Comparison of ENCODE assay signal across 8 cellular contexts in the genomic region with DNA sequence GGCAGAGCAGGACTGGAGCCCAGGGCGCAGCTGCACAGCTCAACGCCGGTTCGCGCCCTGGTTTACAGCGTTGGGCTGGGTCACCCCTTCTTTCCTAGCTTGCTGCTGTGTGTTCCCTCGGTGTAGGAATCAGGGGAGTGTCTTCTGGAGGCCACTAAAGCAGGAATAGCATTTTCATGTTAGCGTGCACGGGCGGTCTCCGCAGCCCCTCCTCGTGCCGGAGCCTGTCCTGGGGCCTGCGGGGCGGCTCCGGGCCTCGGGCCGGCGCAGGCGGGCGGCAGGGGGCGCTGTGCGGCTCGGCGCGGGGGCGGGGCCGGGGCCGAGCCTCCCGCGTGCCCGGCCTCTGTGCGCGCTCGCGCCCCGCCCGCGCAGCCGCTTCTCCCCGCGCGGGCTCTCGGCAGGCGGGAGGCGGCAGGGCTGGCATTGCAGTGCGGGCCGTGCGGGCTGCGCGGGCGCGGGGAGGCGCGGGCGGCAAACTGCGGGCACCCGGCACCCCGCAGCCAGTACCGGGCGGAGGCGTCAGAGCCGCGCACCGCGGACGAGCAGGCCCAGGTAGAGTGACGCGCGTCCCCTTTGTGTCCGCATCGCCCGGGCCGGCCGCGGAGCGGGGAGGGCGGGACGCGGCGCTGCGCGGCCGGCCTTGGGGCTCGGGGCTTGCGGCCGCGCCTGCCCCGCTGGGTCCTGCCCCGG. TPM values are rescaled to one million over a fixed set of nuclear protein-coding genes. Genes with fewer than 3 reads are reported as not detected.
A peak's percentile ranks its signal among the peaks of the same experiment; 100 is the strongest.
DNase-seq lines count a peak whose midpoint lies in the region; ATAC-seq and TF ChIP-seq lines count a peak whose summit lies in the region.

Gene RNF144A, plus strand, starts transcription at position 342 of the 690 bp plus-strand sequence. CDS start 79,515 bp downstream, outside the sequence.

- H3K36me3 ChIP-seq in HUES48 (ENCODE audit: control insufficient read depth, insufficient read depth, low read length) (no peaks in the 10 kb centered on the region), SK-N-MC (ENCODE audit: insufficient read depth, low read length) (no peaks in the 10 kb centered on the region), cardiac muscle cell (no peaks in the 10 kb centered on the region), upper lobe of right lung (no peaks in the 10 kb centered on the region)

- no peak within 1 kb of the TSS for H3K27ac ChIP-seq in HUES48 (ENCODE audit: low read depth, low read length)
- no peak within 1 kb of the TSS for H3K27ac ChIP-seq in SK-N-MC
- no peak within 1 kb of the TSS for H3K27ac ChIP-seq in cardiac muscle cell
- peak within 1 kb of the TSS; percentile 24 for H3K27ac ChIP-seq in upper lobe of right lung

- H3K27ac Mint-ChIP-seq in Calu3 (ENCODE audit: unreplicated experiment): no peak within 1 kb of the TSS
- H3K27ac Mint-ChIP-seq in activated naive CD8-positive, alpha-beta T cell: peak within 1 kb of the TSS; percentile 77

- H3K4me1 Mint-ChIP-seq in Calu3 (ENCODE audit: low read depth, unreplicated experiment): peaks cover 53% of the 10 kb centered on the region
- peaks cover 79% of the 10 kb centered on the region for H3K4me1 Mint-ChIP-seq in activated naive CD8-positive, alpha-beta T cell (ENCODE audit: low read depth)

- H3K9me3 Mint-ChIP-seq in Calu3 (ENCODE audit: low read depth, unreplicated experiment): no peaks in the 10 kb centered on the region
- no peaks in the 10 kb centered on the region for H3K9me3 Mint-ChIP-seq in activated naive CD8-positive, alpha-beta T cell (ENCODE audit: low read depth)

- H3K4me3 ChIP-seq in HUES48 (ENCODE audit: low read depth, low read length) (peak within 1 kb of the TSS; percentile 67), SK-N-MC (peak within 1 kb of the TSS; percentile 86), cardiac muscle cell (peak within 1 kb of the TSS; percentile 80), upper lobe of right lung (peak within 1 kb of the TSS; percentile 62)

- peak; percentile 68 for ATAC-seq in GM21367 (IDR thresholded peaks at IDR 0.05; ENCODE audit: unreplicated experiment)
- peak; percentile 95 for ATAC-seq in upper lobe of right lung

- peaks cover 12% of the 10 kb centered on the region for H3K4me1 ChIP-seq in HUES48 (ENCODE audit: control insufficient read depth, insufficient read depth, low read length)
- peaks cover 9% of the 10 kb centered on the region for H3K4me1 ChIP-seq in cardiac muscle cell (ENCODE audit: low read depth)
- peaks cover 4% of the 10 kb centered on the region for H3K4me1 ChIP-seq in upper lobe of right lung

- H3K4me3 Mint-ChIP-seq in Calu3 (ENCODE audit: low read depth, unreplicated experiment): peak within 1 kb of the TSS; percentile 58
- H3K4me3 Mint-ChIP-seq in activated naive CD8-positive, alpha-beta T cell: peak within 1 kb of the TSS; percentile 86

- H3K9ac ChIP-seq in HUES48 (ENCODE audit: low read depth, low read length) (peak within 1 kb of the TSS; percentile 55; the same call in 1 of the 2 replicates), SK-N-MC (ENCODE audit: insufficient read length) (peak within 1 kb of the TSS; percentile 78)

- intact Hi-C loops in Calu3 (cut with micrococcal nuclease; ENCODE audit: unreplicated experiment) (no loop called here), upper lobe of right lung (cut with DNase I) (loop anchor here (10.0 kb wide), 1 partner anchor 108 kb away; no protein-coding TSS in a partner anchor)

- H3K9me3 ChIP-seq in HUES48 (ENCODE audit: control insufficient read depth, insufficient read depth, low read length) (no peaks in the 10 kb centered on the region), SK-N-MC (ENCODE audit: low read depth, low read length) (no peaks in the 10 kb centered on the region), cardiac muscle cell (ENCODE audit: low read depth) (no peaks in the 10 kb centered on the region), upper lobe of right lung (no peaks in the 10 kb centered on the region)

- H3K36me3 Mint-ChIP-seq in Calu3 (ENCODE audit: insufficient read depth, unreplicated experiment): peaks cover 20% of the 10 kb centered on the region
- H3K36me3 Mint-ChIP-seq in activated naive CD8-positive, alpha-beta T cell: peaks cover 3% of the 10 kb centered on the region

- H3K27me3 Mint-ChIP-seq in Calu3 (ENCODE audit: unreplicated experiment): no peaks in the 10 kb centered on the region
- H3K27me3 Mint-ChIP-seq in activated naive CD8-positive, alpha-beta T cell: no peaks in the 10 kb centered on the region

- CTCF ChIA-PET in Calu3 (lab: Charles Lee): interaction anchor here (0.7 to 1.5 kb wide), 3 partner anchors 10 to 128 kb away, joined by 3 to 5 read pairs (median 3); no protein-coding TSS in a partner anchor

- H3K27me3 ChIP-seq in HUES48 (ENCODE audit: control insufficient read depth, insufficient read depth, low read length) (peaks cover 14% of the 10 kb centered on the region), cardiac muscle cell (peaks cover 4% of the 10 kb centered on the region), upper lobe of right lung (no peaks in the 10 kb centered on the region)

- no TSS peak for BruUV-seq in Calu3 (replicated peaks; lab: Mats Ljungman, UMichigan)

- TF ChIP-seq CTCF in Calu3 (IDR thresholded peaks at IDR 0.05; ENCODE audit: unreplicated experiment): peak; percentile 56
- peak; percentile 40 for TF ChIP-seq CTCF in cardiac muscle cell (IDR thresholded peaks at IDR 0.05; ENCODE audit: low read depth, low read length)
- peak; percentile 36 for TF ChIP-seq CTCF in upper lobe of right lung (IDR thresholded peaks at IDR 0.05)

- DNase-seq in Calu3 (peak; percentile 83), SK-N-MC (ENCODE audit: low read depth, low spot score) (no peak), cardiac muscle cell (ENCODE audit: low read depth in 1 of 2, low spot score in 1 of 2) (peak; percentile 64 to 84), pons (ENCODE audit: low spot score) (peak; percentile 47), upper lobe of right lung (peak; percentile 86)

RNA-seq across cellular contexts. Expression of gene RNF144A, which starts in this region (rescaled TPM):
- total RNA-seq in Calu3 (2022): 13.7 and 15.4 TPM in 2 replicates
- total RNA-seq in cardiac muscle cell: 23.2 and 24.1 TPM in 2 replicates
- polyA plus RNA-seq in cardiac muscle cell: 6.3 and 12.4 TPM in 2 replicates
- total RNA-seq in upper lobe of right lung: 16.0 TPM
